Comparison of ENCODE assay signal across 10 cellular contexts in the genomic region with DNA sequence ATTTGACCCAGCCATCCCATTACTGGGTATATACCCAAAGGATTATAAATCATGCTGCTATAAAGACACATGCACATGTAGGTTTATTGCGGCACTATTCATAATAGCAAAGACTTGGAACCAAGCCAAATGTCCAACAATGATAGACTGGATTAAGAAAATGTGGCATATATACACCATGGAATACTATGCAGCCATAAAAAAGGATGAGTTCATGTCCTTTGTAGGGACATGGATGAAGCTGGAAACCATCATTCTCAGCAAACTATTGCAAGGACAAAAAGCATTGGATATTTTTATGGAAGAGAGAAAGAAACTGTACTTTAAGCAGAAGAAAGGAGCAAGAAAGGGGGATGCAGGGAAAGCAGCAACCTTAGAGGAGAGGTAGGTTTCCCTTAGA. TPM values are rescaled to one million over a fixed set of nuclear protein-coding genes. Genes with fewer than 3 reads are reported as not detected.
DNase-seq lines count a peak whose midpoint lies in the region; ATAC-seq, FAIRE-seq and TF ChIP-seq lines count a peak whose summit lies in the region.
"Not testable (repeated sequence)": the region's sequence is repeated elsewhere in the genome, so short reads cannot be mapped to it uniquely, and the experiment has no call there.
"Had no signal": no experiment of that assay in that cellular context is flagged by ENCODE, and none has a peak within 500 bp of the region (broad histone marks: within the 10 kb centered on the region; RNA-seq: fewer than 3 reads in every experiment).

No MANE protein-coding gene starts in this region.

- intact Hi-C loops in K562 (cut with micrococcal nuclease) = not testable (repeated sequence)

- not testable (repeated sequence) for H3K4me1 Mint-ChIP-seq in neural progenitor cell

- H3K9me3 Mint-ChIP-seq in neural progenitor cell = not testable (repeated sequence)

- not testable (repeated sequence) for H3K9me3 ChIP-seq in HEK293 (ENCODE audit: control insufficient read depth, insufficient read depth, low read depth, low read length); K562 (replicated peaks; ENCODE audit: control insufficient read depth, insufficient read depth, low read depth, low read length); neural progenitor cell (ENCODE audit: low read depth)

- H3K36me3 ChIP-seq in HEK293 (ENCODE audit: control insufficient read depth in 2 of 2, insufficient read depth in 1 of 2, low read length in 2 of 2); K562 (ENCODE audit: control insufficient read depth, insufficient read depth, low read length); neural progenitor cell: not testable (repeated sequence)

- not testable (repeated sequence) for H3K9ac ChIP-seq in K562 (ENCODE audit: insufficient read depth in 1 of 2, low read depth in 2 of 2, low read length in 2 of 2); neural progenitor cell

- H2AFZ ChIP-seq in K562 (ENCODE audit: low read depth, low read length); neural progenitor cell (replicated peaks): not testable (repeated sequence)

- not testable (repeated sequence) for H3K4me1 ChIP-seq in HEK293 (ENCODE audit: control insufficient read depth, insufficient read depth, low read length); K562 (replicated peaks in 1 of 2; ENCODE audit: control insufficient read depth in 2 of 2, insufficient read depth in 2 of 2, low read length in 2 of 2)
- H3K4me1 ChIP-seq in neural progenitor cell = peaks cover 14% of the 10 kb centered on the region

- not testable (repeated sequence) for H3K27me3 ChIP-seq in K562 (ENCODE audit: control insufficient read depth in 2 of 2, insufficient read depth in 2 of 2, low read length in 2 of 2); neural progenitor cell

- CTCF ChIA-PET in HEK293 (lab: Yijun Ruan, JAX); K562 (lab: Yijun Ruan, JAX; ENCODE audit: low intra/inter-chr PET ratio): not testable (repeated sequence)

- H4K20me1 ChIP-seq in K562 (replicated peaks; ENCODE audit: control insufficient read depth, insufficient read depth, low read length); neural progenitor cell (ENCODE audit: low read depth): not testable (repeated sequence)

- not testable (repeated sequence) for H3K27ac ChIP-seq in HEK293 (ENCODE audit: extremely low read depth, low read depth, low read length); K562 (ENCODE audit: extremely low read depth, low read depth, low read length); neural progenitor cell

- in situ Hi-C loops in K562 (cut with MboI) = not testable (repeated sequence)

- not testable (repeated sequence) for H3K27ac Mint-ChIP-seq in neural progenitor cell

- not testable (repeated sequence) for DNase-seq in K562 (ENCODE audit: extremely low read depth in 1 of 4, low spot score in 3 of 4); neural progenitor cell (ENCODE audit: low spot score)

- H3K27me3 Mint-ChIP-seq in neural progenitor cell (ENCODE audit: insufficient read depth, low read depth) = not testable (repeated sequence)

- not testable (repeated sequence) for H3K4me3 ChIP-seq in HEK293 (ENCODE audit: low read depth, low read length); K562; neural progenitor cell

- not testable (repeated sequence) for FAIRE-seq in K562 (lab: Jason Lieb, UNC)

- not testable (repeated sequence) for BruUV-seq in K562 (replicated peaks; lab: Mats Ljungman, UMichigan)

- POLR2A ChIA-PET in HEK293 (lab: Yijun Ruan, JAX); K562 (lab: Yijun Ruan, JAX): not testable (repeated sequence)

- H3K9me1 ChIP-seq in K562 (ENCODE audit: control insufficient read depth, insufficient read depth, low read length) = not testable (repeated sequence)

- WGBS in K562 (ENCODE audit: insufficient coverage, low coverage, missing lambda C conversion rate) = no CpG with 5 or more reads among the region's 1 CpG

- not testable (repeated sequence) for TF ChIP-seq RAD21 in K562 (CRISPR knock-in tag; conservative IDR thresholded peaks at IDR 0.05 in 1 of 2, IDR thresholded peaks at IDR 0.05 in 1 of 2)

- ATAC-seq in SK-N-SH treated with all-trans-retinoic acid at 6 μM for 48 hours, K562: not testable (repeated sequence)

- H3K79me2 ChIP-seq in K562 (ENCODE audit: control insufficient read depth, insufficient read depth, low read length); neural progenitor cell (ENCODE audit: low read depth): not testable (repeated sequence)

- H3K4me3 Mint-ChIP-seq in neural progenitor cell = peak overlapping the region; percentile 27

- not testable (repeated sequence) for TF ChIP-seq POLR2A in K562 (conservative IDR thresholded peaks at IDR 0.05)

- H3F3A ChIP-seq in neural progenitor cell (ENCODE audit: low read depth) = not testable (repeated sequence)

- not testable (repeated sequence) for TF ChIP-seq CTCF in HEK293 (tag by site-specific recombination; IDR thresholded peaks at IDR 0.05); K562 (IDR thresholded peaks at IDR 0.05 in 2 of 3, conservative IDR thresholded peaks at IDR 0.05 in 1 of 3; ENCODE audit: insufficient read depth in 2 of 3, low read depth in 1 of 3, low read length in 3 of 3); neural progenitor cell (IDR thresholded peaks at IDR 0.05)

- not testable (repeated sequence) for H3K4me2 ChIP-seq in K562 (ENCODE audit: insufficient read depth, low read length); neural progenitor cell

- not testable (repeated sequence) for H3K36me3 Mint-ChIP-seq in neural progenitor cell

- not testable (repeated sequence) for TF ChIP-seq EP300 in K562 (IDR thresholded peaks at IDR 0.05; ENCODE audit: low read length)

TF ChIP-seq in HEK293, 187 proteins besides CTCF, POLR2A, EP300 and RAD21:
- TF ChIP-seq ZNF146 (tag by site-specific recombination; IDR thresholded peaks at IDR 0.05) = peak; percentile 71

TF ChIP-seq in SK-N-SH treated with all-trans-retinoic acid at 6 μM for 48 hours, 23 proteins besides CTCF, POLR2A, EP300 and RAD21:
- TF ChIP-seq ZNF8 (CRISPR knock-in tag; IDR thresholded peaks at IDR 0.05) = peak; percentile 54; the same call in 1 of the 2 replicates

TF ChIP-seq in K562, 482 proteins besides CTCF, POLR2A, EP300 and RAD21:
- peak; percentile 31; the same call in 1 of the 2 replicates for TF ChIP-seq NFIC (IDR thresholded peaks at IDR 0.05)

RNA-seq across cellular contexts. Expression of a gene that starts 9.5 kb away (rescaled TPM):
- total RNA-seq in K562 (2011; cell fraction: chromatin; rRNA removed; ENCODE audit: low replicate concordance) = 0.14 and 0.81 TPM in 2 replicates
- 0.13 TPM in 1 of 2 replicates, not detected in the other for total RNA-seq in K562 (2011; cell fraction: nucleolus; rRNA removed)
- total RNA-seq in K562 (2011; cell fraction: nucleoplasm; rRNA removed) = 0.29 and 0.38 TPM in 2 replicates
- 1.1 TPM in 2 replicates for total RNA-seq in K562 (2014; rRNA removed)
- 1.4 and 1.6 TPM in 2 replicates for total RNA-seq in K562 (2014; rRNA removed; fragmentation: Illumina TruSeq; extraction: Trizol)
- 1.4 and 1.5 TPM in 2 replicates for total RNA-seq in K562 (2015; rRNA removed; fragmentation: Illumina TruSeq; extraction: Trizol)
- total RNA-seq in K562 (2021) = 0.49 and 0.78 TPM in 2 replicates
- 0.07 and 0.11 TPM in 2 replicates for polyA plus RNA-seq in K562 (2011; rRNA removed)
- polyA plus RNA-seq in K562 (2011; cell fraction: cytosol; rRNA removed) = not detected in 2 replicates
- polyA plus RNA-seq in K562 (2011; cell fraction: nucleus; rRNA removed) = 0.10 and 0.28 TPM in 2 replicates
- 0.66 and 0.78 TPM in 2 replicates for polyA plus RNA-seq in K562 (2012)
- polyA plus RNA-seq in K562 (2014; fragmentation: Illumina TruSeq; extraction: Trizol) = 1.1 and 1.4 TPM in 2 replicates
- under 1 TPM; 0.37 to 0.38 TPM for polyA plus RNA-seq in K562 (2014; fragmentation: Nextera tagmentation; extraction: Ambion mirVana)
- 0.98 and 1.5 TPM in 2 replicates for polyA plus RNA-seq in K562 (2014; rRNA removed)
- 0.09 and 0.11 TPM in 2 replicates for polyA minus RNA-seq in K562 (2011; rRNA and poly(A)+ RNA removed)
- not detected in 2 replicates for polyA minus RNA-seq in K562 (2011; cell fraction: cytosol; rRNA and poly(A)+ RNA removed)
- not detected in 2 replicates for polyA minus RNA-seq in K562 (2011; cell fraction: nucleus; rRNA and poly(A)+ RNA removed)
- total RNA-seq in neural progenitor cell (ENCODE audit: low replicate concordance) = 0.04 and 0.25 TPM in 2 replicates
- total RNA-seq: CD4-positive, alpha-beta memory T cell; CD4-positive, alpha-beta T cell; CD4-positive, CD25-positive, alpha-beta regulatory T cell; CD8-positive, alpha-beta memory T cell; CD8-positive, alpha-beta T cell had no signal
- polyA plus RNA-seq: CD14-positive monocyte; CD4-positive, alpha-beta memory T cell; CD4-positive, CD25-positive, alpha-beta regulatory T cell; CD8-positive, alpha-beta memory T cell had no signal
